Comparison of ENCODE assay signal across 14 cellular contexts in genomic region chr10:131890276-131891195, GRCh38. TPM values are rescaled to one million over a fixed set of nuclear protein-coding genes. Genes with fewer than 3 reads are reported as not detected.
DNase-seq lines count a peak whose midpoint lies in the region; ATAC-seq, FAIRE-seq and TF ChIP-seq lines count a peak whose summit lies in the region.
"Had no signal": no experiment of that assay in that cellular context is flagged by ENCODE, and none has a peak within 500 bp of the region (broad histone marks: within the 10 kb centered on the region; RNA-seq: fewer than 3 reads in every experiment).

No MANE protein-coding gene starts in this region.

- TF ChIP-seq POLR2A in HepG2 (IDR thresholded peaks at IDR 0.05; ENCODE audit: insufficient read depth in 1 of 2, low read depth in 2 of 2, low read length in 2 of 2): no peak

- H3K4me2 ChIP-seq in Karpas-422 (ENCODE audit: low read depth, low read length, poor library complexity, severe bottlenecking) (no peak overlapping the region), HepG2 (ENCODE audit: low read depth, low read length) (peak overlapping the region; percentile 73), PC-9 (no peak overlapping the region)

- no peaks in the 10 kb centered on the region for H3K27me3 ChIP-seq in Karpas-422 (ENCODE audit: low read length)
- peaks cover 3 to 23% of the 10 kb centered on the region in 2 experiments; a peak in 3 of 5 replicates for H3K27me3 ChIP-seq in HepG2 (ENCODE audit: control insufficient read depth in 1 of 2, insufficient read depth in 2 of 2, low read length in 2 of 2)
- peaks cover 16% of the 10 kb centered on the region; the same call in 1 of the 2 replicates for H3K27me3 ChIP-seq in PC-9 (ENCODE audit: insufficient read depth, low read depth)

- in situ Hi-C loops in HepG2 (cut with HindIII; ENCODE audit: extremely low pct_ligation_motif_present, low pct_unique_long_range_greater_than_20kb): loop anchor here (5.0 to 25.0 kb wide), 3 partner anchors 132 to 1703 kb away; no protein-coding TSS in a partner anchor

- H3K4me3 ChIP-seq in Karpas-422 (ENCODE audit: low read length) (no peak overlapping the region), HepG2 (replicated peaks in 1 of 3; ENCODE audit: insufficient read depth in 1 of 3, low read depth in 2 of 3, low read length in 3 of 3) (peak overlapping the region in 2 of 3 experiments; percentile 14 to 57; a peak in 2 of 6 replicates), PC-9 (no peak overlapping the region)

- 75% methylated on average over 3 of the region's 11 CpGs for WGBS in HepG2 (ENCODE audit: low lambda C conversion rate)

- H3K9me2 ChIP-seq in Karpas-422 (replicated peaks; ENCODE audit: insufficient read depth, low read length) (no peaks in the 10 kb centered on the region), PC-9 (ENCODE audit: insufficient read depth) (no peaks in the 10 kb centered on the region)

- H3K9ac ChIP-seq in Karpas-422 (ENCODE audit: low read length) (no peak overlapping the region), HepG2 (ENCODE audit: insufficient read depth, low read depth, low read length) (peak overlapping the region; percentile 31)

- no peak for TF ChIP-seq CTCF in HepG2 (CRISPR knock-in tag; IDR thresholded peaks at IDR 0.05)
- TF ChIP-seq CTCF in PC-9 (conservative IDR thresholded peaks at IDR 0.05): no peak

- H3K9me3 ChIP-seq in Karpas-422 (ENCODE audit: low read length) (no peaks in the 10 kb centered on the region), HepG2 (ENCODE audit: low read length) (no peaks in the 10 kb centered on the region), PC-9 (ENCODE audit: insufficient read depth, low read depth) (no peaks in the 10 kb centered on the region)

- no peaks in the 10 kb centered on the region; the same call in 1 of the 2 replicates for H3F3A ChIP-seq in PC-9 (ENCODE audit: insufficient read depth, low read depth)

- H2AFZ ChIP-seq in Karpas-422 (ENCODE audit: low read length) (no peak overlapping the region), HepG2 (ENCODE audit: low read length) (no peak overlapping the region), PC-9 (no peak overlapping the region)

- H3K79me2 ChIP-seq in Karpas-422 (ENCODE audit: low read length) (no peaks in the 10 kb centered on the region), HepG2 (ENCODE audit: insufficient read depth, low read length) (no peaks in the 10 kb centered on the region), PC-9 (ENCODE audit: low read depth) (no peaks in the 10 kb centered on the region)

- FAIRE-seq in HepG2 (lab: Jason Lieb, UNC): no peak
- FAIRE-seq: A204.1, GM12892, H54, HTR-8/SVneo had no signal

- TF ChIP-seq RAD21 in HepG2 (CRISPR knock-in tag; IDR thresholded peaks at IDR 0.05): no peak

- DNase-seq in Right ventricle myocardium superior (peak; percentile 30), left cardiac atrium (no peak), Karpas-422 (peak; percentile 34), HepG2 (ENCODE audit: low spot score) (no peak), PC-9 (no peak)
- DNase-seq: NCI-H1105, NCI-H2081 treated with DMSO at 0.1 percent for 48 hours, SHP77 treated with DMSO at 0.1 percent for 48 hours had no signal

- no peaks in the 10 kb centered on the region for H3K36me3 ChIP-seq in Karpas-422 (ENCODE audit: insufficient read depth, low read length)
- no peaks in the 10 kb centered on the region for H3K36me3 ChIP-seq in HepG2 (replicated peaks in 1 of 2; ENCODE audit: control insufficient read depth in 1 of 2, insufficient read depth in 2 of 2, low read length in 2 of 2)
- H3K36me3 ChIP-seq in PC-9 (ENCODE audit: low read depth): no peaks in the 10 kb centered on the region

- no peak for TF ChIP-seq EP300 in HepG2 (IDR thresholded peaks at IDR 0.05; ENCODE audit: low read depth in 2 of 2, low read length in 2 of 2)
- no peak for TF ChIP-seq EP300 in HepG2 (CRISPR knock-in tag; IDR thresholded peaks at IDR 0.05; ENCODE audit: borderline replicate concordance)

- H3K27ac ChIP-seq in Karpas-422 (ENCODE audit: low read length) (no peak overlapping the region), HepG2 (ENCODE audit: extremely low read length, insufficient read depth, low read length) (no peak overlapping the region), PC-9 (no peak overlapping the region)

- H3K4me1 ChIP-seq in Karpas-422 (ENCODE audit: low read length) (no peaks in the 10 kb centered on the region), HepG2 (ENCODE audit: insufficient read depth, low read length) (peaks cover 45% of the 10 kb centered on the region), PC-9 (replicated peaks; ENCODE audit: insufficient read depth) (peaks cover 10% of the 10 kb centered on the region; the same call in 1 of the 2 replicates)

- POLR2A ChIA-PET in HepG2 (lab: Yijun Ruan, JAX): interaction anchor here (1.9 to 2.2 kb wide), 2 partner anchors 10 to 91 kb away, joined by 7 to 13 read pairs; partner anchors contain the start of genes BNIP3 and PPP2R2D
- POLR2A ChIA-PET in PC-9 (lab: Charles Lee; ENCODE audit: unreplicated experiment): no interaction called here

- ATAC-seq in Right ventricle myocardium superior (ENCODE audit: poor library complexity): no peak
- ATAC-seq in left cardiac atrium: no peak
- ATAC-seq in HepG2: peak; percentile 61
- no peak for ATAC-seq in HG03460 (IDR thresholded peaks at IDR 0.05; ENCODE audit: unreplicated experiment)
- ATAC-seq in HG03280 (IDR thresholded peaks at IDR 0.05; ENCODE audit: unreplicated experiment): no peak

- H4K20me1 ChIP-seq in Karpas-422 (ENCODE audit: insufficient read depth, low read depth, low read length) (no peaks in the 10 kb centered on the region), HepG2 (ENCODE audit: insufficient read depth, low read length) (no peaks in the 10 kb centered on the region), PC-9 (ENCODE audit: insufficient read depth) (no peaks in the 10 kb centered on the region)

- BruUV-seq in HepG2 (replicated peaks; lab: Mats Ljungman, UMichigan): no TSS peak
- BruUV-seq in PC-9 (replicated peaks; lab: Mats Ljungman, UMichigan): no TSS peak

- intact Hi-C loops in Right ventricle myocardium superior (cut with DNase I) (no loop called here), left cardiac atrium (cut with DNase I) (no loop called here), HepG2 (cut with micrococcal nuclease; ENCODE audit: unreplicated experiment) (no loop called here), PC-9 (cut with micrococcal nuclease; ENCODE audit: unreplicated experiment) (no loop called here)

- CTCF ChIA-PET in HepG2 (lab: Yijun Ruan, JAX; ENCODE audit: low intra/inter-chr PET ratio, low total read pairs): no interaction called here
- CTCF ChIA-PET in PC-9 (lab: Charles Lee): no interaction called here

TF ChIP-seq in HepG2, 621 proteins besides CTCF, POLR2A, EP300 and RAD21 (continues in another document):
- 0 out of 2 replicates have a peak, but pooled peaks have one; percentile 11 for TF ChIP-seq SP1 (IDR thresholded peaks at IDR 0.05)
- no peak for TF ChIP-seq SP1 (CRISPR knock-in tag; IDR thresholded peaks at IDR 0.05)
- 0 out of 2 replicates have a peak, but pooled peaks have one; percentile 7 for TF ChIP-seq FOXP1 (IDR thresholded peaks at IDR 0.05)
- TF ChIP-seq FOXP1 (CRISPR knock-in tag; IDR thresholded peaks at IDR 0.05): no peak
- TF ChIP-seq, protein P1, sequence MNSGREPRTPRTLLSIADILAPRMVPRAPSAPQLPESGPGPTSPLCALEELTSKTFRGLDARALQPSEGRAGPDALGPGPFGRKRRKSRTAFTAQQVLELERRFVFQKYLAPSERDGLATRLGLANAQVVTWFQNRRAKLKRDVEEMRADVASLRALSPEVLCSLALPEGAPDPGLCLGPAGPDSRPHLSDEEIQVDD (CRISPR knock-in tag; IDR thresholded peaks at IDR 0.05; ENCODE audit: borderline replicate concordance): 0 out of 2 replicates have a peak, but pooled peaks have one; percentile 35

RNA-seq across cellular contexts. Expression of gene PPP2R2D, which starts 10.3 kb away (rescaled TPM):
- total RNA-seq in Right ventricle myocardium superior (33.9 TPM), left cardiac atrium (10 to 100 TPM; 30.0 to 38.4 TPM), HepG2 (2016; rRNA removed; fragmentation: Illumina TruSeq; extraction: Trizol) (33.2 and 34.4 TPM in 2 replicates), PC-9 (2021) (23.5 TPM in 2 replicates)
- 30.7 and 32.9 TPM in 2 replicates for total RNA-seq in Karpas-422 (2014; rRNA removed; shearing (Covaris generic); ENCODE audit: low replicate concordance)
- total RNA-seq in HepG2 (2016; cell fraction: cytosol; rRNA removed; fragmentation: Illumina TruSeq; extraction: Trizol; ENCODE audit: low read depth): 47.7 and 48.9 TPM in 2 replicates
- 31.4 and 33.7 TPM in 2 replicates for total RNA-seq in HepG2 (2016; cell fraction: insoluble cytoplasmic fraction; rRNA removed; fragmentation: Illumina TruSeq; extraction: Trizol)
- 86.0 and 86.6 TPM in 2 replicates for total RNA-seq in HepG2 (2016; cell fraction: membrane; rRNA removed; fragmentation: Illumina TruSeq; extraction: Trizol)
- total RNA-seq in HepG2 (2016; cell fraction: nucleus; rRNA removed; fragmentation: Illumina TruSeq; extraction: Trizol): 29.7 and 31.1 TPM in 2 replicates
- 32.7 TPM in 2 replicates for polyA plus RNA-seq in HepG2 (2011; rRNA removed)
- 31.1 and 33.7 TPM in 2 replicates for polyA plus RNA-seq in HepG2 (2011; cell fraction: cytosol; rRNA removed)
- polyA plus RNA-seq in HepG2 (2011; cell fraction: nucleus; rRNA removed): 42.0 and 48.5 TPM in 2 replicates
- polyA plus RNA-seq in HepG2 (2012): 26.5 and 33.1 TPM in 2 replicates
- polyA plus RNA-seq in HepG2 (2016; cell fraction: cytosol; fragmentation: Illumina TruSeq; extraction: Trizol; ENCODE audit: low read depth): 64.7 and 70.1 TPM in 2 replicates
- 40.4 and 47.0 TPM in 2 replicates for polyA plus RNA-seq in HepG2 (2016; cell fraction: insoluble cytoplasmic fraction; fragmentation: Illumina TruSeq; extraction: Trizol; ENCODE audit: low read depth)
- polyA plus RNA-seq in HepG2 (2016; cell fraction: membrane; fragmentation: Illumina TruSeq; extraction: Trizol; ENCODE audit: low read depth): 94.1 and 94.6 TPM in 2 replicates
- 53.3 and 54.4 TPM in 2 replicates for polyA plus RNA-seq in HepG2 (2016; cell fraction: nucleus; fragmentation: Illumina TruSeq; extraction: Trizol; ENCODE audit: insufficient read depth, low read depth)
- polyA minus RNA-seq in HepG2 (2011; rRNA and poly(A)+ RNA removed; ENCODE audit: low replicate concordance): 40.2 and 62.1 TPM in 2 replicates
- polyA minus RNA-seq in HepG2 (2011; cell fraction: cytosol; rRNA and poly(A)+ RNA removed): 16.4 and 18.6 TPM in 2 replicates
- polyA minus RNA-seq in HepG2 (2011; cell fraction: nucleus; rRNA and poly(A)+ RNA removed): 44.7 and 44.8 TPM in 2 replicates

Comparison
In these comparisons a context has a peak if more than half of its experiments do, and no peak if none do; other contexts are left out.
1. DNase-seq: peak in Right ventricle myocardium superior (single experiment) and Karpas-422 (single experiment); none in left cardiac atrium (single experiment), HepG2 (single experiment) and PC-9 (0 of 2).
2. H3K4me3 ChIP-seq: peak in HepG2 (2 of 3); none in Karpas-422 (single experiment) and PC-9 (single experiment).